8 cellular contexts compared by ENCODE assay signal in the genomic region with DNA sequence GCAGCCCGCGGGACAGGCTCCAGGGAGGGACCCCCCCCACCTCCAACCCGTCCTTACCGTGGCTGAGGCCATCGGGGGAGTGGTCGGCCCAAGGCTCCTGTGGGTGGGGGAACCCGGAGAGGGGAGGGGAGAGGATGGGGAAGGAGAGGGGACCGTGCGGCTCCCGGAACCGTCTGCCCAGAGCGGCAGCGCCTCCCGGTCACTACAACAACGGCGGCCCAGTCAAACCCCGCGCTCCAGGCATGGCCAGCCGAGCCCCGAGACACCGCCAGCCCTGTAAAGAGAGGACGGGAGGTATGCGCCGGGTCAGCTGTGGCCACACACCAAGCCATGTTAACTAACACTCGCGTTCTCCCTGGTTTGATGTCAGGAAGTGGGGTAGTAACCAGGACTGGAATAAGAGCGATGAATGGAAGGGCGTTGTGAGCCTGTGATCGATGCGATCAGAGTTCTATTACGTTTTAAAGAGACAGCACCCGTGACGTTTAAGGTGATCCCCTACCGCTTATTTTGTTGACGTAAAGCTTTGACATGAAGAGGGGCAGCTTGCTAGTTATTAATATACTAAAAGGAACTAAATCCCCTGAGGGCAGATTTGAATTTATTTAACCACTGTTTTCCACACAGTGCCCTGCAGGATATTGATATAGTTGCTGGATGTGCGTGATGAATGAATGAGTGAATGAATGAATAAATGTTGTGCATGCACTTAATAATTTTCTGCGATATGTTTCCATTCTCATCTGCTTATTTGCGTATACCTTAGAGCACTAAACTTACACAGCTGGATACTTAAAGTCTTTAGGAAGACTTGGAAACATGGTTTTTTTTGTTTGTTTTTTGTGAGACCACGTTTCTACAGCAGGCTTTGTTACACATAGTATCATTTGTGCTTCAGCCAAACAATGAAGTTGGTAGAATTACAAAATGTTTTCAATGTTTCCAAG. TPM values are rescaled to one million over a fixed set of nuclear protein-coding genes. Genes with fewer than 3 reads are reported as not detected.
DNase-seq lines count a peak whose midpoint lies in the region; ATAC-seq and TF ChIP-seq lines count a peak whose summit lies in the region.

A gene (minus strand): TSS at position 224 of the 947 bp plus-strand sequence. CDS start 152 bp downstream, at position 72.

- DNase-seq in NCI-H2029 treated with DMSO at 0.1 percent for 48 hours (lab: John Stamatoyannopoulos, UW) (peak; percentile 79), T-helper 9 cell (peak; percentile 41), astrocyte of the cerebellum (ENCODE audit: low read depth) (peak; percentile 45), hepatocyte (ENCODE audit: low spot score) (peak; percentile 84), putamen (ENCODE audit: low spot score) (peak; percentile 83), vagina (ENCODE audit: extremely low spot score in 2 of 2) (no peak)

- peak within 1 kb of the TSS; percentile 80 for H2AFZ ChIP-seq in hepatocyte

- H3K9me2 ChIP-seq in hepatocyte (replicated peaks; ENCODE audit: insufficient read depth): no peaks in the 10 kb centered on the region

- H3K4me2 ChIP-seq in hepatocyte: peak within 1 kb of the TSS; percentile 74

- TF ChIP-seq POLR2A in vagina (IDR thresholded peaks at IDR 0.05): no peak

- H3K36me3 ChIP-seq in hepatocyte (replicated peaks; ENCODE audit: insufficient read depth, low read depth) (no peaks in the 10 kb centered on the region), vagina (peaks cover 0 to 5% of the 10 kb centered on the region in 2 donors)

- TF ChIP-seq CTCF in astrocyte of the cerebellum (IDR thresholded peaks at IDR 0.05; ENCODE audit: low read depth, low read length, missing control alignments) (no peak), hepatocyte (IDR thresholded peaks at IDR 0.05; ENCODE audit: poor library complexity) (no peak), vagina (IDR thresholded peaks at IDR 0.05) (peak; percentile 8 to 28 (median 26))

- H3K4me3 ChIP-seq in astrocyte of the cerebellum (ENCODE audit: low read depth, low read length) (peak within 1 kb of the TSS; percentile 87), hepatocyte (peak within 1 kb of the TSS; percentile 76), vagina (peak within 1 kb of the TSS; percentile 78 to 99)

- peaks cover 3% of the 10 kb centered on the region for H4K20me1 ChIP-seq in hepatocyte (ENCODE audit: insufficient read depth, poor library complexity, severe bottlenecking)

- H3K27ac ChIP-seq in hepatocyte: peak within 1 kb of the TSS; percentile 87
- H3K27ac ChIP-seq in vagina: peak within 1 kb of the TSS; percentile 94

- H3K79me2 ChIP-seq in hepatocyte: peaks cover 44% of the 10 kb centered on the region

- in situ Hi-C loops in astrocyte of the cerebellum (cut with HindIII; ENCODE audit: low sequenced_read_pairs): no loop called here

- H3K9me3 ChIP-seq in hepatocyte (ENCODE audit: low read depth): no peaks in the 10 kb centered on the region
- no peaks in the 10 kb centered on the region for H3K9me3 ChIP-seq in vagina

- H3K27me3 ChIP-seq in hepatocyte: no peaks in the 10 kb centered on the region
- H3K27me3 ChIP-seq in vagina: no peaks in the 10 kb centered on the region

- peak; percentile 43 for ATAC-seq in GM18519 (IDR thresholded peaks at IDR 0.05; ENCODE audit: low FRiP score, unreplicated experiment)
- peak; percentile 71 for ATAC-seq in HG03039 (IDR thresholded peaks at IDR 0.05; ENCODE audit: unreplicated experiment)

- WGBS in hepatocyte (ENCODE audit: low lambda C conversion rate, missing lambda C conversion rate): 4% methylated on average over 27 of the region's 39 CpGs

- intact Hi-C loops in vagina (cut with DNase I): loop anchor here (10.0 kb wide), 1 partner anchor 51 kb away; no protein-coding TSS in a partner anchor

- peaks cover 25% of the 10 kb centered on the region for H3K4me1 ChIP-seq in hepatocyte (ENCODE audit: insufficient read depth)
- H3K4me1 ChIP-seq in vagina: peaks cover 45% of the 10 kb centered on the region

RNA-seq across cellular contexts. Expression of the gene that starts here (rescaled TPM):
- total RNA-seq in hepatocyte (18.9 and 20.0 TPM in 2 replicates), vagina (18.9 TPM)
- polyA plus RNA-seq in hepatocyte: 10.3 and 11.6 TPM in 2 replicates

Comparison
In these comparisons a context has a peak if more than half of its experiments do, and no peak if none do; other contexts are left out.
1. DNase-seq: peak in NCI-H2029 treated with DMSO at 0.1 percent for 48 hours (single experiment), T-helper 9 cell (single experiment), astrocyte of the cerebellum (single experiment), hepatocyte (single experiment) and putamen (single experiment); none in vagina (0 of 2).
2. CTCF ChIP-seq: peak in vagina (3 of 3); none in astrocyte of the cerebellum (single experiment) and hepatocyte (single experiment).
3. Peak in every context shown above with its lines, with median percentiles within 50 percentile points of each other: H3K4me3 ChIP-seq.